In the genomic region with DNA sequence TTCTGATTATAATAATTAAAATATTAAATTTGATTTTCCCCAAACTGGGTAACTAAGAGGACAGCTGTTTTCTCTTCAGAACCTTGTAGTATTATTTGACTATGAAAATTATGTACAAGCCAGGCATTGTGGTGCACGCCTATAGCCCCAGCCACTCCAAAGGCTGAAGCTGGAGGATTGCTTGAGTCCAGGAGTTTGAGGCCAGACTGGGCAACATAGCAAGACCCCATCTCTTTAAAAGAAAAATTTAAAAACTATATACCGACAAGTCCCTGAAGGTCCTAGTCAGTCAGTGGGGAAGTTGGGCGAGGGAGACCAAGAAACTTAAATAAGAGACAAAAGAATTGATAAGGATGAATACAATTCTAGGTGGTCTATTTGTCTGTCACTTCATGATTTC, we compare ENCODE assay signal across 8 cellular contexts.
"Had no signal": no experiment of that assay in that cellular context is flagged by ENCODE, and none has a peak within 500 bp of the region (broad histone marks: within the 10 kb centered on the region; RNA-seq: fewer than 3 reads in every experiment).

No MANE protein-coding gene starts in this region.

- FAIRE-seq: G401.6, GM12878, GM12891, GM12892, GM18507, GM19239 had no signal

- H3K4me3 ChIP-seq: GM12878 had no signal

- ATAC-seq: GM12878 had no signal

- DNase-seq: GDM1, GF-D8 had no signal
